ENCODE assay signal across 15 cellular contexts in the genomic region with DNA sequence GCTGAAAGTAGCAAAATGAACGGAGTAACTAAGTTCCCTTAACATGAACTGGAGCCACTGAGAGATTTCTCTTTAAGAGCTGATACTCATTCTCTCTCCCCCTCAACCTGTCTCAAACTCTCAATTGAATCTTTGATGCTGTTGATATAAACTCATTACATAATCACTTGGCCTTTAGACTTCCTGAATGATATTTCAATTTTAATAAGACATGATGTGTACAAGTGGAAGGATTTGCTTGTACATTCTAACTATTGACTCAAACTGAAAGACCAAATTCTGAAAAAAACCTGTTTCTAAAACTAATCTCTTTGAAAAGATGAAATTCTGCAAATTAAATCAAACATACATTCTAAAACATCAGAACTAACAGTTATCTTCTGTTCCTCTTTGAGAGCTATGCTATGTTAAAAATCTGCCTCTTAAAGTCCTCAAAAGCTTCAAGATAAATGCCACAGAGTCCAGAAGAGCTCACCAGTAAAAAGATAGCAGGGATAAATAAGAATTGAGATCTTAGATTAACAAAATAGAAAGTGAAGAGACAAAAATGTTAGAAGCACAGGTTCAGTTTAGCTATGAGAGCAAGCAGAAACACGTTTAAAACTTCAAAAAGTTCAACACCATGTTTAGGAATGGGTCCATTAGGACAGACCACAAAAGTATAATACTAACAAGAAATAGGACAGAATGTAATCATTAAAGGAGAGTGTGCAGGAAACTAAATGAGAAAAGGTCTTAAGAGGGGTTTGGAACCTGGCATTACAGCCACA. TPM values are rescaled to one million over a fixed set of nuclear protein-coding genes. Genes with fewer than 3 reads are reported as not detected.
A peak's percentile ranks its signal among the peaks of the same experiment; 100 is the strongest.
DNase-seq lines count a peak whose midpoint lies in the region; ATAC-seq, FAIRE-seq and TF ChIP-seq lines count a peak whose summit lies in the region.
"Had no signal": no experiment of that assay in that cellular context is flagged by ENCODE, and none has a peak within 500 bp of the region (broad histone marks: within the 10 kb centered on the region; RNA-seq: fewer than 3 reads in every experiment).

No MANE protein-coding gene starts in this region.

- H3K4me1 Mint-ChIP-seq in activated CD4-positive, alpha-beta T cell treated with anti-CD3 and anti-CD28 coated beads, Interleukin-2, amount 10 ng/mL, durations not matched to agents 24 days and 14 days = peaks cover 26% of the 10 kb centered on the region

- H3K9me3 ChIP-seq in OCI-LY3 (ENCODE audit: insufficient read depth, low read length) (no peaks in the 10 kb centered on the region), small intestine (ENCODE audit: control insufficient read depth, low read depth) (no peaks in the 10 kb centered on the region)

- peak overlapping the region; percentile 60 for H3K4me3 ChIP-seq in OCI-LY3 (ENCODE audit: low read length)
- H3K4me3 ChIP-seq in small intestine (ENCODE audit: low read depth in 1 of 2, low read length in 2 of 2) = no peak overlapping the region

- no peaks in the 10 kb centered on the region for H4K20me1 ChIP-seq in OCI-LY3 (ENCODE audit: insufficient read depth, low read length)

- TF ChIP-seq CTCF in OCI-LY3 (IDR thresholded peaks at IDR 0.05; ENCODE audit: low read depth, low read length) = no peak

- peak overlapping the region; percentile 84 for H3K27ac Mint-ChIP-seq in activated CD4-positive, alpha-beta T cell treated with anti-CD3 and anti-CD28 coated beads, Interleukin-2, amount 10 ng/mL, durations not matched to agents 24 days and 14 days

- no peak for FAIRE-seq in small intestine (lab: Jason Lieb, UNC)

- peak overlapping the region; percentile 36 for H3K4me3 Mint-ChIP-seq in activated CD4-positive, alpha-beta T cell treated with anti-CD3 and anti-CD28 coated beads, Interleukin-2, amount 10 ng/mL, durations not matched to agents 24 days and 14 days

- H3K79me2 ChIP-seq in OCI-LY3 (ENCODE audit: low read length) = peaks cover 59% of the 10 kb centered on the region

- H3K4me2 ChIP-seq in OCI-LY3 (ENCODE audit: low read length) = peak overlapping the region; percentile 84

- no peaks in the 10 kb centered on the region for H3K9me3 Mint-ChIP-seq in activated CD4-positive, alpha-beta T cell treated with anti-CD3 and anti-CD28 coated beads, Interleukin-2, amount 10 ng/mL, durations not matched to agents 24 days and 14 days

- H3K4me1 ChIP-seq in OCI-LY3 (ENCODE audit: low read length) (peaks cover 71% of the 10 kb centered on the region), small intestine (ENCODE audit: control insufficient read depth in 2 of 2, insufficient read depth in 1 of 2, low read depth in 1 of 2, low read length in 1 of 2) (no peaks in the 10 kb centered on the region)

- H3K27me3 Mint-ChIP-seq in activated CD4-positive, alpha-beta T cell treated with anti-CD3 and anti-CD28 coated beads, Interleukin-2, amount 10 ng/mL, durations not matched to agents 24 days and 14 days = no peaks in the 10 kb centered on the region

- H2AFZ ChIP-seq in OCI-LY3 (ENCODE audit: low read depth, low read length) = no peak overlapping the region

- intact Hi-C loops in activated CD4-positive, alpha-beta T cell treated with anti-CD3 and anti-CD28 coated beads, Interleukin-2, amount 10 ng/mL, durations not matched to agents 24 days and 14 days (cut with micrococcal nuclease) = loop anchor here (1.0 kb wide), 2 partner anchors 45 to 46 kb away; no protein-coding TSS in a partner anchor

- H3K36me3 ChIP-seq in OCI-LY3 (replicated peaks; ENCODE audit: low read depth, low read length) = peaks cover 50% of the 10 kb centered on the region
- peaks cover 3 to 5% of the 10 kb centered on the region in 2 donors for H3K36me3 ChIP-seq in small intestine (ENCODE audit: control insufficient read depth in 2 of 2, insufficient read depth in 2 of 2, low read length in 2 of 2)

- H3K9ac ChIP-seq in OCI-LY3 (ENCODE audit: low read length) = peak overlapping the region; percentile 70

- ATAC-seq in GM21737 (IDR thresholded peaks at IDR 0.05; ENCODE audit: unreplicated experiment) (peak; percentile 19), HG02840 (IDR thresholded peaks at IDR 0.05; ENCODE audit: low FRiP score, unreplicated experiment) (no peak)

- H3K27ac ChIP-seq in OCI-LY3 (ENCODE audit: low read length) (peak overlapping the region; percentile 97), small intestine (ENCODE audit: low read depth in 1 of 2, low read length in 1 of 2) (no peak overlapping the region)

- H3K36me3 Mint-ChIP-seq in activated CD4-positive, alpha-beta T cell treated with anti-CD3 and anti-CD28 coated beads, Interleukin-2, amount 10 ng/mL, durations not matched to agents 24 days and 14 days (ENCODE audit: low read depth) = peaks cover 49% of the 10 kb centered on the region

- H3K27me3 ChIP-seq in OCI-LY3 (ENCODE audit: low read depth, low read length) (no peaks in the 10 kb centered on the region), small intestine (ENCODE audit: control insufficient read depth in 2 of 2, insufficient read depth in 2 of 2, low read length in 2 of 2) (no peaks in the 10 kb centered on the region)

- no peak for DNase-seq in activated CD4-positive, alpha-beta T cell treated with anti-CD3 and anti-CD28 coated beads, Interleukin-2, amount 10 ng/mL, durations not matched to agents 24 days and 14 days
- DNase-seq in activated CD4-positive, alpha-beta T cell treated with anti-CD3 and anti-CD28 coated beads for 4 hours = no peak
- DNase-seq in small intestine (peak; percentile 15), NCI-H2227 (lab: John Stamatoyannopoulos, UW; ENCODE audit: unreplicated experiment) (no peak)
- DNase-seq in stimulated activated CD4-positive, alpha-beta T cell treated with anti-CD3 and anti-CD28 coated beads, Interleukin-12 subunit alpha, Interleukin-12 subunit beta, amount 100 ng/mL, for 4 hours = no peak
- DNase-seq: amygdala; islet precursor cell; Kasumi-1; NK-92 treated with Interleukin-12 subunit alpha and Interleukin-12 subunit beta, amount 100 ng/mL, for 24 hours; nucleus accumbens; stimulated activated CD4-positive, alpha-beta T cell treated with anti-CD3 and anti-CD28 coated beads, Interleukin-4, amount 100 ng/mL, for 1 hour; trophoblast cell had no signal

- WGBS in small intestine, 3 donors = 49 to 68% (median 50%) methylated on average over 2 of the region's 2 CpGs

RNA-seq across cellular contexts. Expression of gene TNPO3, which starts 46.1 kb away (rescaled TPM):
- 54.1 and 56.9 TPM in 2 replicates for total RNA-seq in activated CD4-positive, alpha-beta T cell treated with anti-CD3 and anti-CD28 coated beads, Interleukin-2, amount 10 ng/mL, durations not matched to agents 24 days and 14 days
- 10 to 100 TPM; 14.1 to 18.9 (median 15.4) TPM for polyA plus RNA-seq in small intestine
